11 cellular contexts compared by ENCODE assay signal in genomic region chr3:58874248-58874741, GRCh38.
DNase-seq lines count a peak whose midpoint lies in the region; ATAC-seq and TF ChIP-seq lines count a peak whose summit lies in the region.
"Had no signal": no experiment of that assay in that cellular context is flagged by ENCODE, and none has a peak within 500 bp of the region (broad histone marks: within the 10 kb centered on the region; RNA-seq: fewer than 3 reads in every experiment).

No MANE protein-coding gene starts in this region.

- H2AK9ac ChIP-seq in IMR-90 (replicated peaks; ENCODE audit: low read depth, low read length, poor library complexity): peak overlapping the region; percentile 51

- peak overlapping the region; percentile 13; the same call in 1 of the 2 replicates for H3K4me2 ChIP-seq in IMR-90 (ENCODE audit: low read depth, low read length)

- CTCF ChIA-PET in IMR-90 (lab: Yijun Ruan, JAX): interaction anchor here (0.6 to 1.0 kb wide), 2 partner anchors 17 to 100 kb away, joined by 3 to 4 read pairs; no protein-coding TSS in a partner anchor

- peak overlapping the region; percentile 92 for H3K23ac ChIP-seq in IMR-90 (ENCODE audit: low read depth, low read length)

- no CpG with 5 or more reads among the region's 5 CpGs for WGBS in IMR-90 (ENCODE audit: extremely low coverage in 2 of 2, insufficient read length in 1 of 2), 2 experiments

- DNase-seq in NCI-H1436 (lab: John Stamatoyannopoulos, UW): peak; percentile 4
- no peak for DNase-seq in NCI-H1436 treated with DMSO at 0.1 percent for 48 hours (lab: John Stamatoyannopoulos, UW)
- peak; percentile 41 for DNase-seq in HFFc6
- DNase-seq in IMR-90: peak; percentile 28
- DNase-seq in iris pigment epithelial cell (ENCODE audit: low read depth): peak; percentile 26
- no peak for DNase-seq in pons (ENCODE audit: low spot score)
- DNase-seq in NCI-H1092 treated with DMSO at 0.1 percent for 48 hours (lab: John Stamatoyannopoulos, UW): no peak
- no peak for DNase-seq in omental fat pad (ENCODE audit: low spot score)
- DNase-seq: activated CD4-positive, CD25-positive, alpha-beta regulatory T cell; ovary; tibial artery had no signal

- H3K4ac ChIP-seq in IMR-90 (ENCODE audit: low read depth, low read length): peak overlapping the region; percentile 96

- in situ Hi-C loops in IMR-90 (cut with MboI; ENCODE audit: low sequenced_read_pairs): no loop called here

- H4K20me1 ChIP-seq in IMR-90 (ENCODE audit: insufficient read depth, low read length): no peaks in the 10 kb centered on the region

- no peaks in the 10 kb centered on the region for H3K36me3 ChIP-seq in IMR-90 (ENCODE audit: control insufficient read depth, insufficient read depth, low read length)
- H3K36me3 ChIP-seq: ovary, tibial artery had no signal

- peak; percentile 64 for ATAC-seq in IMR-90 (ENCODE audit: low read depth)
- ATAC-seq in omental fat pad (ENCODE audit: low FRiP score): no peak

- peaks cover 69% of the 10 kb centered on the region for H3K4me1 Mint-ChIP-seq in HFFc6 (ENCODE audit: low read depth)

- no TSS peak for BruUV-seq in IMR-90 (replicated peaks; lab: Mats Ljungman, UMichigan)

- peaks cover 8% of the 10 kb centered on the region; the same call in 1 of the 2 replicates for H3K4me1 ChIP-seq in IMR-90 (ENCODE audit: control insufficient read depth, insufficient read depth, low read length)
- H3K4me1 ChIP-seq: tibial artery had no signal

- dilution Hi-C loops in IMR-90 (cut with HindIII; ENCODE audit: low sequenced_read_pairs, unreplicated experiment): no loop called here

- no peaks in the 10 kb centered on the region; a peak in 1 of 4 replicates for H3K79me1 ChIP-seq in IMR-90 (ENCODE audit: low read depth in 1 of 2, low read length in 2 of 2)

- H3K27ac ChIP-seq in IMR-90 (ENCODE audit: insufficient read depth, low read length): peak overlapping the region; percentile 19; the same call in 1 of the 2 replicates
- H3K27ac ChIP-seq: ovary, tibial artery had no signal

- no peaks in the 10 kb centered on the region for H3K9me3 Mint-ChIP-seq in HFFc6

- H4K91ac ChIP-seq in IMR-90 (ENCODE audit: insufficient read depth, low read depth, low read length): peak overlapping the region; percentile 77

- intact Hi-C loops in IMR-90 (cut with micrococcal nuclease): no loop called here

- H3K14ac ChIP-seq in IMR-90 (replicated peaks; ENCODE audit: low read depth, low read length): peak overlapping the region; percentile 96

- TF ChIP-seq RAD21 in IMR-90 (IDR thresholded peaks at IDR 0.05; ENCODE audit: low read length): no peak

- H3K36me3 Mint-ChIP-seq in HFFc6 (ENCODE audit: low read depth): no peaks in the 10 kb centered on the region

- POLR2A ChIA-PET in IMR-90 (lab: Charles Lee; ENCODE audit: unreplicated experiment): no interaction called here

- peak overlapping the region; percentile 51 to 95 for H4K8ac ChIP-seq in IMR-90 (ENCODE audit: low read depth in 2 of 2, low read length in 2 of 2)

- TF ChIP-seq POLR2A in IMR-90 (IDR thresholded peaks at IDR 0.05; ENCODE audit: low read depth, low read length): no peak

- H3K27me3 ChIP-seq in IMR-90 (ENCODE audit: control insufficient read depth, insufficient read depth, low read length): no peaks in the 10 kb centered on the region
- H3K27me3 ChIP-seq: ovary, tibial artery had no signal

- H2BK15ac ChIP-seq in IMR-90 (ENCODE audit: low read depth, low read length): peak overlapping the region; percentile 45; the same call in 2 of the 3 replicates

- no peaks in the 10 kb centered on the region for H3K27me3 Mint-ChIP-seq in HFFc6 (ENCODE audit: insufficient read depth)

- no peak overlapping the region for H3K4me3 ChIP-seq in IMR-90 (ENCODE audit: insufficient read depth, low read depth, low read length)
- H3K4me3 ChIP-seq: ovary, tibial artery had no signal

- peak overlapping the region; percentile 94 for H3K27ac Mint-ChIP-seq in HFFc6

- peak overlapping the region; percentile 97 for H2BK20ac ChIP-seq in IMR-90 (ENCODE audit: low read depth, low read length)

- peak overlapping the region; percentile 87; the same call in 1 of the 2 replicates for H3K18ac ChIP-seq in IMR-90 (ENCODE audit: low read depth, low read length)

- peak overlapping the region; percentile 98 for H2BK5ac ChIP-seq in IMR-90 (ENCODE audit: low read depth, low read length, poor library complexity, severe bottlenecking)

- TF ChIP-seq CTCF in HFFc6 (IDR thresholded peaks at IDR 0.05) (no peak), IMR-90 (conservative IDR thresholded peaks at IDR 0.05; ENCODE audit: low read depth, low read length) (no peak), omental fat pad (IDR thresholded peaks at IDR 0.05) (no peak)

- no peak overlapping the region; the same call in 1 of the 2 replicates for H3K9ac ChIP-seq in IMR-90 (ENCODE audit: low read depth, low read length)

- H4K5ac ChIP-seq in IMR-90 (ENCODE audit: low read depth, low read length): peak overlapping the region; percentile 69; the same call in 1 of the 2 replicates

- H3K4me3 Mint-ChIP-seq in HFFc6: peak overlapping the region; percentile 68

- peak overlapping the region; percentile 36 for H2AFZ ChIP-seq in IMR-90 (replicated peaks; ENCODE audit: low read length, poor library complexity)

- H3K56ac ChIP-seq in IMR-90 (ENCODE audit: extremely low read depth, insufficient read depth, low read length): peak overlapping the region; percentile 69

- H2AK5ac ChIP-seq in IMR-90 (ENCODE audit: low read depth, low read length): peak overlapping the region; percentile 79

- H3K9me3 ChIP-seq in IMR-90 (ENCODE audit: control insufficient read depth, insufficient read depth, low read length): no peaks in the 10 kb centered on the region
- H3K9me3 ChIP-seq: ovary, tibial artery had no signal

- H2BK120ac ChIP-seq in IMR-90 (ENCODE audit: low read depth, low read length): peak overlapping the region; percentile 97

- peaks cover 6% of the 10 kb centered on the region for H3K9me1 ChIP-seq in IMR-90 (ENCODE audit: insufficient read depth, low read length)

TF ChIP-seq in IMR-90, 13 proteins besides CTCF, POLR2A, EP300 and RAD21:
- TF ChIP-seq RCOR1 (IDR thresholded peaks at IDR 0.05; ENCODE audit: insufficient replicate concordance, low read length) (no peak), ELK1 (IDR thresholded peaks at IDR 0.05; ENCODE audit: borderline replicate concordance, low read depth, low read length) (no peak), BHLHE40 (IDR thresholded peaks at IDR 0.05; ENCODE audit: low read depth, low read length) (no peak), MAZ (IDR thresholded peaks at IDR 0.05; ENCODE audit: borderline replicate concordance, low read depth, low read length) (no peak), RFX5 (IDR thresholded peaks at IDR 0.05; ENCODE audit: low read depth, low read length) (no peak), MXI1 (IDR thresholded peaks at IDR 0.05; ENCODE audit: borderline replicate concordance, low read depth, low read length) (no peak), FOS (IDR thresholded peaks at IDR 0.05; ENCODE audit: low read depth, low read length) (no peak), CHD1 (IDR thresholded peaks at IDR 0.05; ENCODE audit: low read depth, low read length) (no peak), CEBPB (IDR thresholded peaks at IDR 0.05; ENCODE audit: low read depth, low read length) (no peak), SMC3 (IDR thresholded peaks at IDR 0.05; ENCODE audit: low read depth, low read length) (no peak), MAFK (IDR thresholded peaks at IDR 0.05; ENCODE audit: low read depth, low read length) (no peak), NFE2L2 (IDR thresholded peaks at IDR 0.05; ENCODE audit: low read depth, low read length) (no peak), USF2 (IDR thresholded peaks at IDR 0.05; ENCODE audit: low read depth, low read length) (no peak)

Comparison
In these comparisons a context has a peak if more than half of its experiments do, and no peak if none do; other contexts are left out.
1. DNase-seq: peak in NCI-H1436 (single experiment), HFFc6 (single experiment), IMR-90 (single experiment) and iris pigment epithelial cell (single experiment); none in NCI-H1436 treated with DMSO at 0.1 percent for 48 hours (single experiment), pons (single experiment), NCI-H1092 treated with DMSO at 0.1 percent for 48 hours (single experiment) and omental fat pad (single experiment).